ENCODE assay signal across 8 cellular contexts in genomic region chr10:80662429-80663211, GRCh38.
DNase-seq lines count a peak whose midpoint lies in the region; ATAC-seq and TF ChIP-seq lines count a peak whose summit lies in the region.

No MANE protein-coding gene starts in this region.

- peaks cover 12% of the 10 kb centered on the region for H3K27me3 Mint-ChIP-seq in activated naive CD8-positive, alpha-beta T cell treated with anti-CD3 and anti-CD28 coated beads for 36 hours

- H3K9me3 Mint-ChIP-seq in activated naive CD8-positive, alpha-beta T cell treated with anti-CD3 and anti-CD28 coated beads for 36 hours = no peaks in the 10 kb centered on the region

- H3K9me3 ChIP-seq in DOHH2 (ENCODE audit: control insufficient read depth, insufficient read depth, low read length) = no peaks in the 10 kb centered on the region; the same call in 1 of the 2 replicates
- 0 out of 2 replicates have a peak, but pooled peaks cover 6% of the 10 kb centered on the region for H3K9me3 ChIP-seq in Karpas-422 (ENCODE audit: low read length)
- H3K9me3 ChIP-seq in SK-N-SH = no peaks in the 10 kb centered on the region
- peaks cover 7% of the 10 kb centered on the region for H3K9me3 ChIP-seq in trophoblast cell (ENCODE audit: insufficient read depth, low read depth, low read length)
- no peaks in the 10 kb centered on the region for H3K9me3 ChIP-seq in tibial nerve

- H3K79me2 ChIP-seq in DOHH2 (ENCODE audit: control insufficient read depth, low read length) (no peaks in the 10 kb centered on the region), Karpas-422 (ENCODE audit: low read length) (no peaks in the 10 kb centered on the region), SK-N-SH (ENCODE audit: insufficient read depth) (no peaks in the 10 kb centered on the region), trophoblast cell (ENCODE audit: control insufficient read depth, insufficient read depth, low read length, poor library complexity) (no peaks in the 10 kb centered on the region)

- H3K27ac ChIP-seq in DOHH2 (ENCODE audit: low read depth, low read length) (no peak overlapping the region), Karpas-422 (ENCODE audit: low read length) (no peak overlapping the region), SK-N-SH (ENCODE audit: low read depth in 2 of 2, low read length in 1 of 2) (no peak overlapping the region), trophoblast cell (ENCODE audit: low read depth, low read length) (no peak overlapping the region), tibial nerve (peak overlapping the region; percentile 19 to 73 (median 52))

- no peak overlapping the region for H3K18ac ChIP-seq in trophoblast cell (ENCODE audit: low read length)

- H3K36me3 ChIP-seq in DOHH2 (ENCODE audit: control insufficient read depth, low read length) = no peaks in the 10 kb centered on the region
- no peaks in the 10 kb centered on the region for H3K36me3 ChIP-seq in Karpas-422 (ENCODE audit: insufficient read depth, low read length)
- no peaks in the 10 kb centered on the region for H3K36me3 ChIP-seq in SK-N-SH (replicated peaks in 1 of 2; ENCODE audit: control insufficient read depth in 1 of 2, insufficient read depth in 2 of 2, low read length in 1 of 2)
- H3K36me3 ChIP-seq in trophoblast cell (ENCODE audit: control insufficient read depth in 1 of 2, insufficient read depth in 2 of 2, low read length in 2 of 2) = no peaks in the 10 kb centered on the region
- H3K36me3 ChIP-seq in tibial nerve = no peaks in the 10 kb centered on the region

- H3K27me3 ChIP-seq in DOHH2 (ENCODE audit: control insufficient read depth, low read length) = peaks cover 11% of the 10 kb centered on the region
- no peaks in the 10 kb centered on the region for H3K27me3 ChIP-seq in Karpas-422 (ENCODE audit: low read length)
- H3K27me3 ChIP-seq in SK-N-SH (ENCODE audit: insufficient read depth) = no peaks in the 10 kb centered on the region
- no peaks in the 10 kb centered on the region for H3K27me3 ChIP-seq in trophoblast cell (ENCODE audit: insufficient read depth, low read length)
- no peaks in the 10 kb centered on the region for H3K27me3 ChIP-seq in tibial nerve

- TF ChIP-seq RAD21 in SK-N-SH (IDR thresholded peaks at IDR 0.05; ENCODE audit: low read length) = peak; percentile 70

- H3K14ac ChIP-seq in trophoblast cell (ENCODE audit: low read length) = no peak overlapping the region

- CTCF ChIA-PET in SK-N-SH (lab: Yijun Ruan, JAX) = interaction anchor here (0.6 to 8.8 kb wide), 68 partner anchors 10 to 1276 kb away, joined by 3 to 185 read pairs (median 4); no protein-coding TSS in a partner anchor

- no peak overlapping the region for H2AFZ ChIP-seq in Karpas-422 (ENCODE audit: low read length)
- peak overlapping the region; percentile 91; the same call in 1 of the 2 replicates for H2AFZ ChIP-seq in SK-N-SH (ENCODE audit: low read depth)
- H2AFZ ChIP-seq in trophoblast cell (ENCODE audit: insufficient read depth, low read length, poor library complexity) = peak overlapping the region; percentile 48

- H3K36me3 Mint-ChIP-seq in activated naive CD8-positive, alpha-beta T cell treated with anti-CD3 and anti-CD28 coated beads for 36 hours = no peaks in the 10 kb centered on the region

- ATAC-seq in GM21717 (IDR thresholded peaks at IDR 0.05; ENCODE audit: unreplicated experiment) = peak; percentile 82
- peak; percentile 89 for ATAC-seq in Right ventricle myocardium superior (ENCODE audit: poor library complexity)

- H2BK120ac ChIP-seq in trophoblast cell (ENCODE audit: insufficient read depth, low read length, poor library complexity) = peak overlapping the region; percentile 8

- no peak overlapping the region for H2BK5ac ChIP-seq in trophoblast cell (ENCODE audit: low read depth, low read length, poor library complexity)

- POLR2A ChIA-PET in SK-N-SH (lab: Yijun Ruan, JAX) = no interaction called here

- TF ChIP-seq EP300 in SK-N-SH (IDR thresholded peaks at IDR 0.05; ENCODE audit: borderline replicate concordance in 1 of 2, low read depth in 1 of 2, low read length in 1 of 2) = no peak
- TF ChIP-seq EP300 in tibial nerve (IDR thresholded peaks at IDR 0.05) = peak in 1 of 2 donors; percentile 10

- no peak overlapping the region for H4K91ac ChIP-seq in trophoblast cell (ENCODE audit: low read depth, low read length)

- no peaks in the 10 kb centered on the region for H3F3A ChIP-seq in DOHH2 (ENCODE audit: control insufficient read depth, insufficient read depth)
- H3F3A ChIP-seq in SK-N-SH (replicated peaks; ENCODE audit: insufficient read depth) = peaks cover 2% of the 10 kb centered on the region

- peaks cover 4% of the 10 kb centered on the region for H3K4me1 ChIP-seq in DOHH2 (ENCODE audit: control insufficient read depth, low read length)
- no peaks in the 10 kb centered on the region for H3K4me1 ChIP-seq in Karpas-422 (ENCODE audit: low read length)
- peaks cover 0 to 2% of the 10 kb centered on the region in 2 experiments; a peak in 1 of 4 replicates for H3K4me1 ChIP-seq in SK-N-SH (ENCODE audit: control insufficient read depth in 1 of 2, insufficient read depth in 2 of 2, low read depth in 1 of 2, low read length in 1 of 2)
- H3K4me1 ChIP-seq in trophoblast cell (ENCODE audit: control insufficient read depth in 1 of 2, insufficient read depth in 2 of 2, low read length in 2 of 2) = peaks cover 2 to 3% of the 10 kb centered on the region in 2 experiments
- peaks cover 0 to 18% (median 5%) of the 10 kb centered on the region in 4 donors for H3K4me1 ChIP-seq in tibial nerve

- H3K4me1 Mint-ChIP-seq in activated naive CD8-positive, alpha-beta T cell treated with anti-CD3 and anti-CD28 coated beads for 36 hours = peaks cover 3% of the 10 kb centered on the region

- TF ChIP-seq CTCF in DOHH2 (IDR thresholded peaks at IDR 0.05; ENCODE audit: low read depth, low read length, poor library complexity, severe bottlenecking) (peak; percentile 90), SK-N-SH (IDR thresholded peaks at IDR 0.05) (peak; percentile 88), tibial nerve (IDR thresholded peaks at IDR 0.05) (peak; percentile 78 to 96 (median 81))

- H3K9ac ChIP-seq in Karpas-422 (ENCODE audit: low read length) (no peak overlapping the region), SK-N-SH (no peak overlapping the region), trophoblast cell (ENCODE audit: low read length) (peak overlapping the region; percentile 47)

- H3K27ac Mint-ChIP-seq in activated naive CD8-positive, alpha-beta T cell treated with anti-CD3 and anti-CD28 coated beads for 36 hours = no peak overlapping the region

- DNase-seq in Karpas-422 = peak; percentile 81
- peak; percentile 77 for DNase-seq in SK-N-SH
- peak; percentile 63 for DNase-seq in activated naive CD8-positive, alpha-beta T cell treated with anti-CD3 and anti-CD28 coated beads for 36 hours
- peak; percentile 90 for DNase-seq in Right ventricle myocardium superior
- peak; percentile 73 to 80 for DNase-seq in trophoblast cell
- DNase-seq in tibial nerve (ENCODE audit: low spot score in 2 of 2) = peak; percentile 69 to 87

- intact Hi-C loops in Right ventricle myocardium superior (cut with DNase I) = loop anchor here (10.0 kb wide), 1 partner anchor 262 kb away; no protein-coding TSS in a partner anchor

- no peak overlapping the region for H3K4ac ChIP-seq in trophoblast cell (ENCODE audit: low read depth, low read length)

- H3K23ac ChIP-seq in trophoblast cell (ENCODE audit: low read length) = no peak overlapping the region

- peak overlapping the region; percentile 44 for H3K4me3 Mint-ChIP-seq in activated naive CD8-positive, alpha-beta T cell treated with anti-CD3 and anti-CD28 coated beads for 36 hours

- no peaks in the 10 kb centered on the region for H3K9me2 ChIP-seq in DOHH2 (replicated peaks; ENCODE audit: control insufficient read depth, low read length)
- H3K9me2 ChIP-seq in Karpas-422 (replicated peaks; ENCODE audit: insufficient read depth, low read length) = no peaks in the 10 kb centered on the region
- no peaks in the 10 kb centered on the region for H3K9me2 ChIP-seq in SK-N-SH

- H4K12ac ChIP-seq in trophoblast cell (ENCODE audit: low read depth, low read length) = no peak overlapping the region

- no peak overlapping the region for H2AK5ac ChIP-seq in trophoblast cell (ENCODE audit: low read length)

- TF ChIP-seq POLR2A in tibial nerve (IDR thresholded peaks at IDR 0.05) = no peak

- H4K8ac ChIP-seq in trophoblast cell (ENCODE audit: low read depth, low read length) = peak overlapping the region; percentile 20

- H3K79me1 ChIP-seq in trophoblast cell (ENCODE audit: low read length) = no peaks in the 10 kb centered on the region

- peak overlapping the region; percentile 77 for H3K4me2 ChIP-seq in DOHH2 (ENCODE audit: low read length)
- H3K4me2 ChIP-seq in Karpas-422 (ENCODE audit: low read depth, low read length, poor library complexity, severe bottlenecking) = no peak overlapping the region
- peak overlapping the region; percentile 53; the same call in 1 of the 2 replicates for H3K4me2 ChIP-seq in SK-N-SH
- H3K4me2 ChIP-seq in trophoblast cell (ENCODE audit: low read length) = peak overlapping the region; percentile 58

- H4K20me1 ChIP-seq in DOHH2 (ENCODE audit: control insufficient read depth, insufficient read depth, low read depth, low read length) = no peaks in the 10 kb centered on the region
- H4K20me1 ChIP-seq in Karpas-422 (ENCODE audit: insufficient read depth, low read depth, low read length) = no peaks in the 10 kb centered on the region
- H4K20me1 ChIP-seq in SK-N-SH (ENCODE audit: insufficient read depth) = no peaks in the 10 kb centered on the region

- 21% methylated on average over 19 of the region's 19 CpGs for WGBS in SK-N-SH (ENCODE audit: low lambda C conversion rate)
- no CpG with 5 or more reads among the region's 19 CpGs for WGBS in trophoblast cell (ENCODE audit: extremely low coverage, insufficient coverage, insufficient read length)
- 8 to 9% methylated on average over 19 of the region's 19 CpGs for WGBS in tibial nerve, 2 donors

- H2BK12ac ChIP-seq in trophoblast cell (ENCODE audit: low read length) = no peak overlapping the region

- H3K4me3 ChIP-seq in DOHH2 (ENCODE audit: low read length) (peak overlapping the region; percentile 58), Karpas-422 (ENCODE audit: low read length) (no peak overlapping the region), SK-N-SH (ENCODE audit: low read depth in 2 of 2, low read length in 1 of 2) (peak overlapping the region; percentile 24 to 46; a peak in 3 of 4 replicates), trophoblast cell (ENCODE audit: low read depth, low read length) (no peak overlapping the region), tibial nerve (peak overlapping the region in 2 of 4 donors; percentile 25 to 36)

TF ChIP-seq in SK-N-SH, 30 proteins besides CTCF, POLR2A, EP300 and RAD21:
- TF ChIP-seq SMC3 (IDR thresholded peaks at IDR 0.05; ENCODE audit: low read depth, low read length) = peak; percentile 53
- peak; percentile 48 for TF ChIP-seq GATA2 (CRISPR knock-in tag; IDR thresholded peaks at IDR 0.05)
- no peak for TF ChIP-seq SIN3A (IDR thresholded peaks at IDR 0.05; ENCODE audit: borderline replicate concordance, low read depth, low read length)

Comparison
In these comparisons a context has a peak if more than half of its experiments do, and no peak if none do; other contexts are left out.
1. H3K27ac ChIP-seq: peak in tibial nerve (4 of 4); none in DOHH2 (single experiment), Karpas-422 (single experiment), SK-N-SH (0 of 2) and trophoblast cell (single experiment).
2. H3K4me3 ChIP-seq: peak in DOHH2 (single experiment) and SK-N-SH (2 of 2); none in Karpas-422 (single experiment) and trophoblast cell (single experiment).
3. Peak in every context shown above with its lines, with median percentiles within 50 percentile points of each other: CTCF ChIP-seq and DNase-seq.